ENCODE assay signal across 1 cellular context in genomic region chr12:55922126-55922525, GRCh38.
TF ChIP-seq lines count a peak whose summit lies in the region.

No MANE protein-coding gene starts in this region.

TF ChIP-seq in HepG2, 621 proteins besides CTCF, POLR2A, EP300 and RAD21:
- no peak for TF ChIP-seq KLF16 (CRISPR knock-in tag; IDR thresholded peaks at IDR 0.05)
